ENCODE assay signal across 22 cellular contexts in genomic region chr3:55547086-55547666, GRCh38.
"Had no signal": no experiment of that assay in that cellular context is flagged by ENCODE, and none has a peak within 500 bp of the region (broad histone marks: within the 10 kb centered on the region; RNA-seq: fewer than 3 reads in every experiment).

No MANE protein-coding gene starts in this region.

- H3K27me3 Mint-ChIP-seq: activated T-helper 17 cell treated with anti-CD3 and anti-CD28 coated beads, Interleukin-2, amount 50 U/mL, for 72 hours had no signal

- DNase-seq: activated CD4-positive, alpha-beta T cell treated with anti-CD3 and anti-CD28 coated beads for 1 hour; activated CD4-positive, alpha-beta T cell treated with anti-CD3 and anti-CD28 coated beads, Interleukin-2, amount 50 U/mL, for 1 hour; activated T-cell treated with anti-CD3 and anti-CD28 coated beads, Interleukin-2, amount 50 U/mL, for 1 hour; aorta; brain microvascular endothelial cell; caudate nucleus; effector CD4-positive, alpha-beta T cell; foreskin keratinocyte; immature natural killer cell; lower lobe of right lung; naive thymus-derived CD4-positive, alpha-beta T cell; pancreas; psoas muscle; spleen; stimulated activated CD4-positive, alpha-beta T cell treated with anti-CD3 and anti-CD28 coated beads, Interleukin-4, amount 100 ng/mL, for 4 hours; stimulated activated naive CD8-positive, alpha-beta T cell treated with anti-CD3 and anti-CD28 coated beads, Interleukin-15, Interleukin-2, amounts not matched to agents 100 U/mL and 50 U/mL, for 24 hours; upper lobe of right lung; WERI-Rb-1 had no signal

- H3K4me3 Mint-ChIP-seq: activated T-helper 17 cell treated with anti-CD3 and anti-CD28 coated beads, Interleukin-2, amount 50 U/mL, for 72 hours; dendritic cell treated with granulocyte-macrophage colony-stimulating factor and Interleukin-4, amounts not matched to agents 40 ng/mL and 50 ng/mL, for 4 days; immature natural killer cell; naive thymus-derived CD4-positive, alpha-beta T cell had no signal

- H3K9me3 Mint-ChIP-seq: activated T-helper 17 cell treated with anti-CD3 and anti-CD28 coated beads, Interleukin-2, amount 50 U/mL, for 72 hours; dendritic cell treated with granulocyte-macrophage colony-stimulating factor and Interleukin-4, amounts not matched to agents 40 ng/mL and 50 ng/mL, for 4 days had no signal

- ATAC-seq: activated naive CD4-positive, alpha-beta T cell treated with anti-CD3 and anti-CD28 coated beads, Interleukin-2, amount 50 U/mL, for 72 hours; activated T-helper 17 cell treated with anti-CD3 and anti-CD28 coated beads, Interleukin-2, amount 50 U/mL, for 72 hours; foreskin keratinocyte; left lobe of liver; lower lobe of right lung; naive thymus-derived CD4-positive, alpha-beta T cell; pancreas; psoas muscle; stimulated activated naive CD8-positive, alpha-beta T cell treated with anti-CD3 and anti-CD28 coated beads, Interleukin-15, Interleukin-2, amounts not matched to agents 100 U/mL and 50 U/mL, for 24 hours; upper lobe of right lung had no signal

- H3K36me3 Mint-ChIP-seq: activated naive CD4-positive, alpha-beta T cell treated with anti-CD3 and anti-CD28 coated beads, Interleukin-2, amount 50 U/mL, for 72 hours; immature natural killer cell had no signal

- H3K27ac Mint-ChIP-seq: activated naive CD4-positive, alpha-beta T cell treated with anti-CD3 and anti-CD28 coated beads, Interleukin-2, amount 50 U/mL, for 72 hours; activated T-helper 17 cell treated with anti-CD3 and anti-CD28 coated beads, Interleukin-2, amount 50 U/mL, for 72 hours; dendritic cell treated with granulocyte-macrophage colony-stimulating factor and Interleukin-4, amounts not matched to agents 40 ng/mL and 50 ng/mL, for 4 days; immature natural killer cell; naive thymus-derived CD4-positive, alpha-beta T cell had no signal

- H3K4me1 Mint-ChIP-seq: activated T-helper 17 cell treated with anti-CD3 and anti-CD28 coated beads, Interleukin-2, amount 50 U/mL, for 72 hours; immature natural killer cell; naive thymus-derived CD4-positive, alpha-beta T cell had no signal
